Comparison of ENCODE assay signal across 19 cellular contexts in the genomic region with DNA sequence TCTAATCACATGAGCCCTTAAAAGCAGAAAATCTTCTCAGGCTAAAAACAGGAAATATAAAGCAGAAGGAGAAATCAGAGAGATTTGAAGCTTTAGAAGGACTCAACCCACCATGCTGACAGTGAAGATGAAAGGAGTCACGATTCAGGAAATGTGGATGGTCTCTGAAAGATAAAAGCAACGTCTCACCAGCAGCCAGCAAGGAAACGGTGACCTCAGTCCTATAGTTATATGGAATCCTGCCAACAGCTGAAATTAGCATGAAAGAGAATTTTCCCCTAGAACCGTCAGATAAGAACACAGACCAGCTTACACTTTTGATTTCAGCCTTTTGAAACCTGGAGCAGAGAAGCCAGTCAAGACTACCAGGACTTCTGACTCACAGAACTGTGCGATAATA.
DNase-seq lines count a peak whose midpoint lies in the region; ATAC-seq, FAIRE-seq and TF ChIP-seq lines count a peak whose summit lies in the region.
"Had no signal": no experiment of that assay in that cellular context is flagged by ENCODE, and none has a peak within 500 bp of the region (broad histone marks: within the 10 kb centered on the region; RNA-seq: fewer than 3 reads in every experiment).

No MANE protein-coding gene starts in this region.

- no peaks in the 10 kb centered on the region for H3K36me3 ChIP-seq in K562 (ENCODE audit: control insufficient read depth, insufficient read depth, low read length)
- H3K36me3 ChIP-seq: lower lobe of right lung had no signal

- peaks cover 5% of the 10 kb centered on the region for H3K4me1 Mint-ChIP-seq in nephron
- peaks cover 5% of the 10 kb centered on the region for H3K4me1 Mint-ChIP-seq in type B pancreatic cell (ENCODE audit: unreplicated experiment)
- H3K4me1 Mint-ChIP-seq: CD4-positive, CD25-positive, alpha-beta regulatory T cell had no signal

- no peak overlapping the region for H3K4me2 ChIP-seq in K562 (ENCODE audit: insufficient read depth, low read length)

- H3K9me1 ChIP-seq in K562 (ENCODE audit: control insufficient read depth, insufficient read depth, low read length), result no peaks in the 10 kb centered on the region

- H3K36me3 Mint-ChIP-seq in nephron (ENCODE audit: low read depth) (no peaks in the 10 kb centered on the region), type B pancreatic cell (no peaks in the 10 kb centered on the region)
- H3K36me3 Mint-ChIP-seq: CD4-positive, CD25-positive, alpha-beta regulatory T cell had no signal

- peaks cover 13% of the 10 kb centered on the region for H3K9me3 Mint-ChIP-seq in nephron
- H3K9me3 Mint-ChIP-seq in type B pancreatic cell, result no peaks in the 10 kb centered on the region

- H3K9ac ChIP-seq in K562 (ENCODE audit: insufficient read depth in 1 of 2, low read depth in 2 of 2, low read length in 2 of 2), result no peak overlapping the region

- WGBS in K562 (ENCODE audit: insufficient coverage, low coverage, missing lambda C conversion rate), result 0% methylated on average over 5 of the region's 5 CpGs

- H3K4me3 ChIP-seq in K562, result no peak overlapping the region
- H3K4me3 ChIP-seq: lower lobe of right lung had no signal

- peak; percentile 74 for FAIRE-seq in K562 (lab: Jason Lieb, UNC)
- FAIRE-seq: endometrium, frontal cortex had no signal

- BruUV-seq in K562 (replicated peaks; lab: Mats Ljungman, UMichigan), result no TSS peak

- intact Hi-C loops in K562 (cut with micrococcal nuclease) (no loop called here), cardiac septum (cut with DNase I) (no loop called here)

- DNase-seq in DMS53 (lab: John Stamatoyannopoulos, UW) (peak; percentile 8), DMS53 treated with DMSO at 0.1 percent for 48 hours (lab: John Stamatoyannopoulos, UW; ENCODE audit: unreplicated experiment) (no peak), M059J (ENCODE audit: low read depth) (peak; percentile 12), K562 (ENCODE audit: extremely low read depth in 1 of 4, low spot score in 3 of 4) (peak; percentile 6 to 59 (median 17)), cardiac septum (ENCODE audit: low spot score) (no peak), type B pancreatic cell (ENCODE audit: extremely low spot score, unreplicated experiment) (no peak)
- no peak for DNase-seq in activated CD4-positive, CD25-positive, alpha-beta regulatory T cell (lab: John Stamatoyannopoulos, UW)
- DNase-seq: activated gamma-delta T cell; CD4-positive, CD25-positive, alpha-beta regulatory T cell; lower lobe of right lung; NCI-H2029 treated with DMSO at 0.1 percent for 48 hours; NCI-H69; stimulated activated CD4-positive, alpha-beta T cell treated with anti-CD3 and anti-CD28 coated beads, Interleukin-12 subunit alpha, Interleukin-12 subunit beta, amount 100 ng/mL, for 4 hours; stimulated activated naive CD4-positive, alpha-beta T cell treated with Interleukin-2 at 50 U/mL for 16 hours had no signal

- no peaks in the 10 kb centered on the region for H3K4me1 ChIP-seq in K562 (replicated peaks in 1 of 2; ENCODE audit: control insufficient read depth in 2 of 2, insufficient read depth in 2 of 2, low read length in 2 of 2)
- H3K4me1 ChIP-seq: lower lobe of right lung had no signal

- no peaks in the 10 kb centered on the region for H3K9me3 ChIP-seq in K562 (replicated peaks; ENCODE audit: control insufficient read depth, insufficient read depth, low read depth, low read length)
- H3K9me3 ChIP-seq: lower lobe of right lung had no signal

- TF ChIP-seq POLR2A in K562 (conservative IDR thresholded peaks at IDR 0.05), result no peak

- POLR2A ChIA-PET in K562 (lab: Yijun Ruan, JAX), result no interaction called here

- H3K4me3 Mint-ChIP-seq in nephron (no peak overlapping the region), type B pancreatic cell (no peak overlapping the region)
- H3K4me3 Mint-ChIP-seq: CD4-positive, CD25-positive, alpha-beta regulatory T cell; WTC11 had no signal

- in situ Hi-C loops in K562 (cut with MboI), result no loop called here

- peak overlapping the region; percentile 35; the same call in 1 of the 3 replicates for H3K27ac ChIP-seq in K562 (ENCODE audit: extremely low read depth, low read depth, low read length)
- H3K27ac ChIP-seq: 22Rv1, lower lobe of right lung had no signal

- ATAC-seq in K562, result peak; percentile 82
- ATAC-seq: lower lobe of right lung, WTC11 had no signal

- H3K27ac Mint-ChIP-seq in nephron (peak overlapping the region; percentile 22 to 61 (median 37)), type B pancreatic cell (no peak overlapping the region)
- H3K27ac Mint-ChIP-seq: CD4-positive, CD25-positive, alpha-beta regulatory T cell; WTC11 had no signal

- H3K79me2 ChIP-seq in K562 (ENCODE audit: control insufficient read depth, insufficient read depth, low read length), result no peaks in the 10 kb centered on the region

- H2AFZ ChIP-seq in K562 (ENCODE audit: low read depth, low read length), result no peak overlapping the region

- no peak for TF ChIP-seq RAD21 in K562 (CRISPR knock-in tag; conservative IDR thresholded peaks at IDR 0.05 in 1 of 2, IDR thresholded peaks at IDR 0.05 in 1 of 2)

- H3K27me3 ChIP-seq in K562 (ENCODE audit: control insufficient read depth in 2 of 2, insufficient read depth in 2 of 2, low read length in 2 of 2), result no peaks in the 10 kb centered on the region

- TF ChIP-seq CTCF in K562 (IDR thresholded peaks at IDR 0.05 in 2 of 3, conservative IDR thresholded peaks at IDR 0.05 in 1 of 3; ENCODE audit: insufficient read depth in 2 of 3, low read depth in 1 of 3, low read length in 3 of 3), result no peak
- no peak for TF ChIP-seq CTCF in nephron (IDR thresholded peaks at IDR 0.05; ENCODE audit: unreplicated experiment in 3 of 3)
- no peak for TF ChIP-seq CTCF in type B pancreatic cell (conservative IDR thresholded peaks at IDR 0.05)

- TF ChIP-seq EP300 in K562 (IDR thresholded peaks at IDR 0.05; ENCODE audit: low read length), result peak; percentile 26; the same call in 1 of the 2 replicates

- H4K20me1 ChIP-seq in K562 (replicated peaks; ENCODE audit: control insufficient read depth, insufficient read depth, low read length), result no peaks in the 10 kb centered on the region

- CTCF ChIA-PET in K562 (lab: Yijun Ruan, JAX; ENCODE audit: low intra/inter-chr PET ratio), result no interaction called here

- no peaks in the 10 kb centered on the region for H3K27me3 Mint-ChIP-seq in nephron (ENCODE audit: low read depth)
- H3K27me3 Mint-ChIP-seq in type B pancreatic cell, result no peaks in the 10 kb centered on the region
- H3K27me3 Mint-ChIP-seq: CD4-positive, CD25-positive, alpha-beta regulatory T cell had no signal

TF ChIP-seq in K562, 482 proteins besides CTCF, POLR2A, EP300 and RAD21 (continues in another document):
- TF ChIP-seq ZNF140 (CRISPR knock-in tag; IDR thresholded peaks at IDR 0.05) (no peak), GMEB1 (CRISPR knock-in tag; IDR thresholded peaks at IDR 0.05) (no peak), POLR3A (IDR thresholded peaks at IDR 0.05; ENCODE audit: borderline replicate concordance, extremely low read depth, insufficient read depth, insufficient read length) (no peak), TAL1 (IDR thresholded peaks at IDR 0.05) (peak; percentile 46; the same call in 1 of the 2 replicates), HNRNPH1 (optimal IDR thresholded peaks at IDR 0.05; ENCODE audit: low read depth, low read length) (no peak), POLR3G (IDR thresholded peaks at IDR 0.05; ENCODE audit: extremely low read depth, insufficient read length, insufficient replicate concordance) (no peak), WHSC1 (IDR thresholded peaks at IDR 0.05; ENCODE audit: low read length) (no peak), PCBP1 (IDR thresholded peaks at IDR 0.05; ENCODE audit: low read depth, low read length, poor library complexity, severe bottlenecking) (no peak), RFX7 (CRISPR knock-in tag; IDR thresholded peaks at IDR 0.05) (no peak), ZNF24 (IDR thresholded peaks at IDR 0.05) (no peak), FOXK1 (CRISPR knock-in tag; IDR thresholded peaks at IDR 0.05; ENCODE audit: borderline replicate concordance) (no peak), ATF1 (CRISPR knock-in tag; IDR thresholded peaks at IDR 0.05) (no peak), ATF1 (tag; IDR thresholded peaks at IDR 0.05) (no peak), DLX4 (CRISPR knock-in tag; IDR thresholded peaks at IDR 0.05) (no peak)
- TF ChIP-seq, protein P1, sequence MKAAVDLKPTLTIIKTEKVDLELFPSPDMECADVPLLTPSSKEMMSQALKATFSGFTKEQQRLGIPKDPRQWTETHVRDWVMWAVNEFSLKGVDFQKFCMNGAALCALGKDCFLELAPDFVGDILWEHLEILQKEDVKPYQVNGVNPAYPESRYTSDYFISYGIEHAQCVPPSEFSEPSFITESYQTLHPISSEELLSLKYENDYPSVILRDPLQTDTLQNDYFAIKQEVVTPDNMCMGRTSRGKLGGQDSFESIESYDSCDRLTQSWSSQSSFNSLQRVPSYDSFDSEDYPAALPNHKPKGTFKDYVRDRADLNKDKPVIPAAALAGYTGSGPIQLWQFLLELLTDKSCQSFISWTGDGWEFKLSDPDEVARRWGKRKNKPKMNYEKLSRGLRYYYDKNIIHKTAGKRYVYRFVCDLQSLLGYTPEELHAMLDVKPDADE (conservative IDR thresholded peaks at IDR 0.05; ENCODE audit: control insufficient read depth, low read depth, low read length), result no peak

Comparison
In these comparisons a context has a peak if more than half of its experiments do, and no peak if none do; other contexts are left out.
1. DNase-seq: peak in DMS53 (single experiment), M059J (single experiment) and K562 (4 of 4); none in DMS53 treated with DMSO at 0.1 percent for 48 hours (single experiment), activated CD4-positive, CD25-positive, alpha-beta regulatory T cell (0 of 4), cardiac septum (single experiment) and type B pancreatic cell (single experiment).